Comparison of ENCODE assay signal across 8 cellular contexts in genomic region chr1:161763522-161764098, GRCh38. TPM values are rescaled to one million over a fixed set of nuclear protein-coding genes. Genes with fewer than 3 reads are reported as not detected.
DNase-seq lines count a peak whose midpoint lies in the region; ATAC-seq and TF ChIP-seq lines count a peak whose summit lies in the region.

No MANE protein-coding gene starts in this region.

- no peaks in the 10 kb centered on the region for H3K9me3 ChIP-seq in DND-41 (ENCODE audit: insufficient read depth, low read length, severe bottlenecking)

- intact Hi-C loops in left cardiac atrium (cut with DNase I) = no loop called here

- H3K27ac Mint-ChIP-seq in endothelial cell (ENCODE audit: unreplicated experiment) = no peak overlapping the region

- no peak overlapping the region for H3K4me2 ChIP-seq in DND-41 (ENCODE audit: insufficient read depth, low read length)

- H3K4me1 ChIP-seq in DND-41 (ENCODE audit: insufficient read depth, low read length) = peaks cover 32% of the 10 kb centered on the region

- H3K79me2 ChIP-seq in DND-41 (ENCODE audit: insufficient read depth, low read length) = peaks cover 28% of the 10 kb centered on the region

- H3K4me1 Mint-ChIP-seq in endothelial cell (ENCODE audit: unreplicated experiment) = peaks cover 17% of the 10 kb centered on the region

- peak overlapping the region; percentile 5 for H3K4me3 Mint-ChIP-seq in endothelial cell (ENCODE audit: unreplicated experiment)

- DNase-seq in DND-41 = peak; percentile 23
- DNase-seq in HuH-7 (ENCODE audit: low spot score) = peak; percentile 30
- no peak for DNase-seq in endothelial cell (ENCODE audit: low spot score)
- DNase-seq in stimulated activated CD4-positive, alpha-beta T cell treated with anti-CD3 and anti-CD28 coated beads, Interleukin-4, amount 100 ng/mL, for 1 hour = peak; percentile 35
- no peak for DNase-seq in medulla oblongata (ENCODE audit: extremely low spot score)
- DNase-seq in left cardiac atrium = no peak

- no peak for ATAC-seq in DND-41 (ENCODE audit: insufficient read depth, low read depth)
- no peak for ATAC-seq in GM18520 (IDR thresholded peaks at IDR 0.05; ENCODE audit: unreplicated experiment)
- no peak for ATAC-seq in left cardiac atrium

- H3K27me3 Mint-ChIP-seq in endothelial cell (ENCODE audit: unreplicated experiment) = peaks cover 2% of the 10 kb centered on the region

- no peaks in the 10 kb centered on the region for H3K27me3 ChIP-seq in DND-41 (ENCODE audit: insufficient read depth, low read length, poor library complexity)

- no peak overlapping the region for H3K27ac ChIP-seq in DND-41 (ENCODE audit: low read length)

- no peak overlapping the region for H3K4me3 ChIP-seq in DND-41 (ENCODE audit: low read depth in 1 of 2, low read length in 2 of 2)
- no peak overlapping the region for H3K4me3 ChIP-seq in WI38 (ENCODE audit: low read depth, low read length)

- peaks cover 5% of the 10 kb centered on the region for H3K36me3 ChIP-seq in DND-41 (ENCODE audit: insufficient read depth, low read length)

- H3K36me3 Mint-ChIP-seq in endothelial cell (ENCODE audit: low read depth, unreplicated experiment) = no peaks in the 10 kb centered on the region

- no peaks in the 10 kb centered on the region for H3K9me3 Mint-ChIP-seq in endothelial cell (ENCODE audit: unreplicated experiment)

- peak; percentile 69 for TF ChIP-seq CTCF in DND-41 (IDR thresholded peaks at IDR 0.05; ENCODE audit: borderline replicate concordance, extremely low read depth, low read length, poor library complexity, severe bottlenecking)
- TF ChIP-seq CTCF in WI38 (IDR thresholded peaks at IDR 0.05; ENCODE audit: low read depth, low read length) = peak; percentile 42; the same call in 1 of the 2 replicates
- TF ChIP-seq CTCF in endothelial cell (IDR thresholded peaks at IDR 0.05; ENCODE audit: unreplicated experiment) = peak; percentile 46

- H3K9ac ChIP-seq in DND-41 (ENCODE audit: low read depth, low read length) = no peak overlapping the region

- no peak overlapping the region for H2AFZ ChIP-seq in DND-41 (ENCODE audit: low read depth, low read length)

- H4K20me1 ChIP-seq in DND-41 (ENCODE audit: insufficient read depth, low read length) = no peaks in the 10 kb centered on the region

RNA-seq across cellular contexts. Expression of gene ATF6, which starts 2.5 kb away (rescaled TPM):
- total RNA-seq in endothelial cell (ENCODE audit: unreplicated experiment) (38.2 TPM), left cardiac atrium (10 to 100 TPM; 14.4 to 20.3 TPM)

RNA-seq across cellular contexts. Expression of gene DUSP12, which starts 14.0 kb away (rescaled TPM):
- 27.8 TPM for total RNA-seq in endothelial cell (ENCODE audit: unreplicated experiment)
- 10 to 100 TPM; 10.9 to 12.0 TPM for total RNA-seq in left cardiac atrium

RNA-seq across cellular contexts. Expression of gene FCRLB, which starts 42.3 kb away (rescaled TPM):
- 0.36 TPM for total RNA-seq in endothelial cell (ENCODE audit: unreplicated experiment)
- under 1 TPM; 0.24 to 0.77 TPM for total RNA-seq in left cardiac atrium

RNA-seq across cellular contexts. Expression of gene FCRLA, which starts 56.6 kb away (rescaled TPM):
- total RNA-seq in endothelial cell (ENCODE audit: unreplicated experiment) = not detected
- total RNA-seq in left cardiac atrium = under 1 TPM in 1 of 2 donors, not detected in 1; 0.12 TPM

Comparison
In these comparisons a context has a peak if more than half of its experiments do, and no peak if none do; other contexts are left out.
1. DNase-seq: peak in DND-41 (single experiment), HuH-7 (single experiment) and stimulated activated CD4-positive, alpha-beta T cell treated with anti-CD3 and anti-CD28 coated beads, Interleukin-4, amount 100 ng/mL, for 1 hour (single experiment); none in endothelial cell (single experiment), medulla oblongata (single experiment) and left cardiac atrium (single experiment).
2. Peak in every context shown above with its lines, with median percentiles within 50 percentile points of each other: CTCF ChIP-seq.